In the genomic region with DNA sequence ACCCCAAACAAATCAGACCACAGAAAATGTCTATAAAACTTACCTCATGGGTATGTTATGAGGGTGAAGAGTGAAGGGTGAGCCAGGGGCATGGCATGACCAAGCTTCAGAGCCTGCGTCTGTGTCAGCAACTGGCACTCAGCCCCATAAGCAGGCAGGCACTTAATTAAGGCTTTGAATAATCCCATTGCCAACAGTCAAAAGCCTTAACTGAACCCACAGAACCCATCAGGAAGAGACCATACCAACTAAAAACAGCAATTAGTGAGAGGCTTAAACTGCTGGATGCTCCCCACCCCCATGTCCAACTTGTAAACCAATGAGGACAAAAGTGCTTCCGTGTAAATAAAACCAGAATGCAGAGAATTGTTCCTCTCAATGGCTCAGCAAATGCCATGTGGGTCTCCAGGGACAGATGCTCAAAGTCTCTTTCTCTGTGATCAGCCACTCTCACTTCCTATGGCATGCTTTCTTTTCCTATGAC, we compare ENCODE assay signal across 11 cellular contexts.
DNase-seq lines count a peak whose midpoint lies in the region; ATAC-seq lines count a peak whose summit lies in the region.
"Had no signal": no experiment of that assay in that cellular context is flagged by ENCODE, and none has a peak within 500 bp of the region (broad histone marks: within the 10 kb centered on the region; RNA-seq: fewer than 3 reads in every experiment).

No MANE protein-coding gene starts in this region.

- ATAC-seq in GM19328 (IDR thresholded peaks at IDR 0.05; ENCODE audit: unreplicated experiment), result no peak
- ATAC-seq in HG03457 (IDR thresholded peaks at IDR 0.05; ENCODE audit: unreplicated experiment), result no peak
- ATAC-seq in GM21737 (IDR thresholded peaks at IDR 0.05; ENCODE audit: unreplicated experiment), result no peak
- ATAC-seq: GM12878, WTC11 had no signal

- DNase-seq in GM04504 (ENCODE audit: low read depth) (peak; percentile 87), NCI-H2029 (lab: John Stamatoyannopoulos, UW) (peak; percentile 75), astrocyte of the hippocampus (ENCODE audit: low read depth, low spot score) (peak; percentile 90), retina (peak; percentile 35)
- no peak for DNase-seq in NK-92 treated with Interleukin-12 subunit alpha and Interleukin-12 subunit beta, amount 100 ng/mL, for 24 hours (lab: John Stamatoyannopoulos, UW)
- DNase-seq: cortex of kidney had no signal
